ENCODE assay signal across 8 cellular contexts in genomic region chr12:67943295-67943892, GRCh38. TPM values are rescaled to one million over a fixed set of nuclear protein-coding genes. Genes with fewer than 3 reads are reported as not detected.
DNase-seq lines count a peak whose midpoint lies in the region; ATAC-seq, FAIRE-seq and TF ChIP-seq lines count a peak whose summit lies in the region.

No MANE protein-coding gene starts in this region.

- no peak overlapping the region for H3K56ac ChIP-seq in H1 (replicated peaks; ENCODE audit: insufficient read length, low read depth, low read length)

- peak; percentile 32 for FAIRE-seq in H1 (lab: Jason Lieb, UNC)

- H4K8ac ChIP-seq in H1 (ENCODE audit: extremely low read depth, insufficient read depth, low read length): no peak overlapping the region

- no peak for DNase-seq in Right ventricle myocardium inferior (ENCODE audit: missing footprints)
- DNase-seq in cardiac septum (ENCODE audit: low spot score): no peak
- DNase-seq in NCI-H510A treated with DMSO at 0.1 percent for 48 hours (lab: John Stamatoyannopoulos, UW): peak; percentile 90
- DNase-seq in activated CD4-positive, alpha-beta T cell treated with anti-CD3 and anti-CD28 coated beads, Interleukin-2, amount 50 U/mL, for 1 hour: peak; percentile 60
- DNase-seq in H1 (ENCODE audit: low read depth in 1 of 2, low spot score in 2 of 2): peak in 1 of 2 experiments; percentile 64
- DNase-seq in mucosa of descending colon: peak in 1 of 3 donors; percentile 98
- peak; percentile 46 for DNase-seq in stimulated activated naive B cell treated with anti-CD40 and anti-IgM and Interleukin-4, amounts not matched to agents 10 μg/mL and 1 μg/mL and 100 μg/mL, for 72 hours

- H3K23ac ChIP-seq in H1 (ENCODE audit: insufficient read length): no peak overlapping the region

- peaks cover 0 to 6% (median 2%) of the 10 kb centered on the region in 4 experiments; a peak in 3 of 7 replicates for H3K4me1 ChIP-seq in H1 (replicated peaks in 1 of 4; ENCODE audit: control insufficient read depth in 3 of 4, insufficient read depth in 4 of 4, low read length in 3 of 4)
- H3K4me1 ChIP-seq in mucosa of descending colon (ENCODE audit: low read depth): peaks cover 8% of the 10 kb centered on the region

- no peak overlapping the region for H3K14ac ChIP-seq in H1 (ENCODE audit: insufficient read length)

- H3K4ac ChIP-seq in H1 (replicated peaks; ENCODE audit: insufficient read length, low read depth, low read length): no peak overlapping the region

- H3K4me3 ChIP-seq in H1 (ENCODE audit: extremely low read depth in 1 of 4, insufficient read depth in 2 of 4, low read depth in 3 of 4, low read length in 4 of 4): no peak overlapping the region
- no peak overlapping the region for H3K4me3 ChIP-seq in mucosa of descending colon

- H3K27ac Mint-ChIP-seq in stimulated activated naive B cell treated with anti-CD40 and anti-IgM and Interleukin-4, amounts not matched to agents 10 μg/mL and 1 μg/mL and 100 μg/mL, for 72 hours: no peak overlapping the region

- no peak overlapping the region for H2BK5ac ChIP-seq in H1 (ENCODE audit: low read depth, low read length)

- H3K36me3 ChIP-seq in H1 (ENCODE audit: control insufficient read depth in 2 of 4, insufficient read depth in 4 of 4, low read length in 3 of 4) (no peaks in the 10 kb centered on the region), mucosa of descending colon (ENCODE audit: low read depth) (no peaks in the 10 kb centered on the region)

- H3K9me3 ChIP-seq in H1 (ENCODE audit: insufficient read depth in 2 of 2, low read depth in 1 of 2, low read length in 1 of 2) (no peaks in the 10 kb centered on the region), mucosa of descending colon (no peaks in the 10 kb centered on the region)

- H3K18ac ChIP-seq in H1 (ENCODE audit: extremely low read depth, low read length): no peak overlapping the region

- no peak for TF ChIP-seq POLR2A in H1 (IDR thresholded peaks at IDR 0.05; ENCODE audit: control extremely low read depth in 1 of 2, low read depth in 2 of 2, low read length in 2 of 2)

- H3K27ac ChIP-seq in H1 (ENCODE audit: low read depth, low read length): no peak overlapping the region

- no peaks in the 10 kb centered on the region for H4K20me1 ChIP-seq in H1 (replicated peaks in 1 of 2; ENCODE audit: control insufficient read depth in 1 of 2, insufficient read depth in 2 of 2, low read length in 2 of 2)

- H3K79me2 ChIP-seq in H1 (ENCODE audit: control insufficient read depth in 1 of 2, insufficient read depth in 2 of 2, low read length in 2 of 2): no peaks in the 10 kb centered on the region

- H2BK120ac ChIP-seq in H1 (replicated peaks; ENCODE audit: low read depth, low read length): no peak overlapping the region

- TF ChIP-seq RAD21 in H1 (IDR thresholded peaks at IDR 0.05 in 1 of 2, conservative IDR thresholded peaks at IDR 0.05 in 1 of 2; ENCODE audit: low read depth in 2 of 2, low read length in 2 of 2): peak; percentile 79 to 80

- POLR2A ChIA-PET in H1 (lab: Charles Lee; ENCODE audit: partially characterized antibody): no interaction called here

- no peak overlapping the region for H4K5ac ChIP-seq in H1 (ENCODE audit: insufficient read length, low read depth, low read length)

- peak; percentile 75 for ATAC-seq in Right ventricle myocardium inferior
- ATAC-seq in HG03175 (IDR thresholded peaks at IDR 0.05; ENCODE audit: unreplicated experiment): peak; percentile 94
- ATAC-seq in mucosa of descending colon: peak; percentile 83
- ATAC-seq in stimulated activated naive B cell treated with anti-CD40 and anti-IgM and Interleukin-4, amounts not matched to agents 10 μg/mL and 1 μg/mL and 100 μg/mL, for 72 hours (replicated peaks): peak; percentile 76 to 85

- intact Hi-C loops in Right ventricle myocardium inferior (cut with DNase I): loop anchor here (2.0 to 10.0 kb wide), 5 partner anchors 156 to 587 kb away; no protein-coding TSS in a partner anchor
- intact Hi-C loops in cardiac septum (cut with DNase I): loop anchor here (2.0 to 10.0 kb wide), 3 partner anchors 293 to 589 kb away; no protein-coding TSS in a partner anchor
- intact Hi-C loops in mucosa of descending colon (cut with DNase I, micrococcal nuclease): loop anchor here (5.0 to 10.0 kb wide), 3 partner anchors 291 to 589 kb away; no protein-coding TSS in a partner anchor

- no peak for TF ChIP-seq EP300 in H1 (IDR thresholded peaks at IDR 0.05; ENCODE audit: borderline replicate concordance in 1 of 2, low read depth in 2 of 2, low read length in 2 of 2)

- H2BK15ac ChIP-seq in H1 (ENCODE audit: low read length): no peak overlapping the region

- TF ChIP-seq CTCF in H1 (IDR thresholded peaks at IDR 0.05; ENCODE audit: control extremely low read depth in 1 of 3, insufficient read depth in 1 of 3, low read depth in 1 of 3, low read length in 3 of 3) (peak in 2 of 3 experiments; percentile 49 to 73; a peak in 2 of 4 replicates), mucosa of descending colon (IDR thresholded peaks at IDR 0.05) (peak; percentile 47)

- no peak overlapping the region for H3K4me3 Mint-ChIP-seq in stimulated activated naive B cell treated with anti-CD40 and anti-IgM and Interleukin-4, amounts not matched to agents 10 μg/mL and 1 μg/mL and 100 μg/mL, for 72 hours

- no peak overlapping the region for H3K4me2 ChIP-seq in H1 (ENCODE audit: insufficient read depth in 1 of 2, low read depth in 2 of 2, low read length in 2 of 2)

- H3K27me3 ChIP-seq in H1 (replicated peaks in 1 of 4; ENCODE audit: control insufficient read depth in 3 of 4, extremely low read depth in 1 of 4, insufficient read depth in 3 of 4, low read length in 3 of 4): no peaks in the 10 kb centered on the region

- no peaks in the 10 kb centered on the region for H3K36me3 Mint-ChIP-seq in stimulated activated naive B cell treated with anti-CD40 and anti-IgM and Interleukin-4, amounts not matched to agents 10 μg/mL and 1 μg/mL and 100 μg/mL, for 72 hours

- H3K9ac ChIP-seq in H1 (replicated peaks in 1 of 4; ENCODE audit: extremely low read depth in 1 of 4, low read depth in 3 of 4, low read length in 3 of 4): no peak overlapping the region

- WGBS in H1 (ENCODE audit: extremely low coverage in 1 of 2, insufficient coverage in 1 of 2, insufficient read length in 1 of 2, insufficient replicate concordance in 2 of 2, low coverage in 1 of 2, low lambda C conversion rate in 2 of 2, missing lambda C conversion rate in 1 of 2), 2 experiments: 27% methylated on average over 5 of the region's 5 CpGs; no CpG with 5 or more reads in 1 of the 2 experiments

- H3K79me1 ChIP-seq in H1 (ENCODE audit: low read depth, low read length): no peaks in the 10 kb centered on the region

- no peak overlapping the region for H4K91ac ChIP-seq in H1 (replicated peaks; ENCODE audit: insufficient read length, low read length)

- CTCF ChIA-PET in H1 (lab: Charles Lee; ENCODE audit: partially characterized antibody): interaction anchor here (0.7 to 2.5 kb wide), 30 partner anchors 8 to 586 kb away, joined by 3 to 28 read pairs (median 3); no protein-coding TSS in a partner anchor

- H3K27me3 Mint-ChIP-seq in stimulated activated naive B cell treated with anti-CD40 and anti-IgM and Interleukin-4, amounts not matched to agents 10 μg/mL and 1 μg/mL and 100 μg/mL, for 72 hours: peaks cover 1 to 9% of the 10 kb centered on the region in 2 donors

- no peak overlapping the region for H2BK12ac ChIP-seq in H1 (ENCODE audit: low read depth, low read length)

- peaks cover 3 to 6% of the 10 kb centered on the region in 2 donors for H3K4me1 Mint-ChIP-seq in stimulated activated naive B cell treated with anti-CD40 and anti-IgM and Interleukin-4, amounts not matched to agents 10 μg/mL and 1 μg/mL and 100 μg/mL, for 72 hours

- no peak overlapping the region for H2BK20ac ChIP-seq in H1 (ENCODE audit: low read length)

- no peaks in the 10 kb centered on the region for H3K23me2 ChIP-seq in H1 (ENCODE audit: low read depth, low read length)

- no peaks in the 10 kb centered on the region for H3K9me3 Mint-ChIP-seq in stimulated activated naive B cell treated with anti-CD40 and anti-IgM and Interleukin-4, amounts not matched to agents 10 μg/mL and 1 μg/mL and 100 μg/mL, for 72 hours

- H2AK5ac ChIP-seq in H1 (ENCODE audit: low read depth, low read length): no peak overlapping the region

- peak overlapping the region; percentile 80; the same call in 1 of the 2 replicates for H2AFZ ChIP-seq in H1 (ENCODE audit: low read length)

TF ChIP-seq in H1, 55 proteins besides CTCF, POLR2A, EP300 and RAD21:
- TF ChIP-seq E2F6 (IDR thresholded peaks at IDR 0.05): no peak

RNA-seq across cellular contexts. Expression of gene IFNG-AS1, which starts 45.9 kb away (rescaled TPM):
- total RNA-seq in Right ventricle myocardium inferior (not detected), cardiac septum (0.19 TPM), mucosa of descending colon (under 1 TPM in 2 of 3 donors, not detected in 1; 0.17 to 0.70 TPM)
- total RNA-seq in H1 (2021; fragmentation: NEBNext Ultra II Directional; extraction: Animal tissue kit (Norgen Biotek cat#: 25700)): not detected in 2 replicates
- not detected in 2 replicates for polyA plus RNA-seq in H1 (2011; rRNA removed)
- polyA plus RNA-seq in H1 (2011; cell fraction: cytosol; rRNA removed): not detected
- polyA plus RNA-seq in H1 (2011; cell fraction: nucleus; rRNA removed): not detected
- not detected in 4 replicates for polyA plus RNA-seq in H1 (2012, experiment 1 of 2)
- polyA plus RNA-seq in H1 (2012, experiment 2 of 2): not detected
- polyA plus RNA-seq in H1 (2013, experiment 1 of 2): not detected
- not detected for polyA plus RNA-seq in H1 (2013, experiment 2 of 2)
- polyA minus RNA-seq in H1 (2011; rRNA and poly(A)+ RNA removed): not detected in 2 replicates
- not detected for polyA minus RNA-seq in H1 (2011; cell fraction: cytosol; rRNA and poly(A)+ RNA removed)
- polyA minus RNA-seq in H1 (2011; cell fraction: nucleus; rRNA and poly(A)+ RNA removed): not detected

Comparison
In these comparisons a context has a peak if more than half of its experiments do, and no peak if none do; other contexts are left out.
1. DNase-seq: peak in NCI-H510A treated with DMSO at 0.1 percent for 48 hours (single experiment), activated CD4-positive, alpha-beta T cell treated with anti-CD3 and anti-CD28 coated beads, Interleukin-2, amount 50 U/mL, for 1 hour (single experiment) and stimulated activated naive B cell treated with anti-CD40 and anti-IgM and Interleukin-4, amounts not matched to agents 10 μg/mL and 1 μg/mL and 100 μg/mL, for 72 hours (single experiment); none in Right ventricle myocardium inferior (single experiment) and cardiac septum (single experiment).
2. Peak in every context shown above with its lines, with median percentiles within 50 percentile points of each other: ATAC-seq.